ENCODE assay signal across 7 cellular contexts in genomic region chr1:55277377-55278130, GRCh38.
DNase-seq lines count a peak whose midpoint lies in the region; ATAC-seq and TF ChIP-seq lines count a peak whose summit lies in the region.

No MANE protein-coding gene starts in this region.

- peak; percentile 86 for TF ChIP-seq CTCF in astrocyte of the cerebellum (IDR thresholded peaks at IDR 0.05; ENCODE audit: low read depth, low read length, missing control alignments)
- peak; percentile 72 to 92 (median 83) for TF ChIP-seq CTCF in spleen (IDR thresholded peaks at IDR 0.05 in 8 of 11, conservative IDR thresholded peaks at IDR 0.05 in 3 of 11)

- no peaks in the 10 kb centered on the region for H3K27me3 ChIP-seq in spleen (replicated peaks in 1 of 7)

- TF ChIP-seq POLR2A in spleen (IDR thresholded peaks at IDR 0.05): no peak

- peaks cover 0 to 29% (median 21%) of the 10 kb centered on the region in 6 donors for H3K4me1 ChIP-seq in spleen

- in situ Hi-C loops in astrocyte of the cerebellum (cut with HindIII; ENCODE audit: low sequenced_read_pairs): no loop called here

- H3K36me3 ChIP-seq in spleen: no peaks in the 10 kb centered on the region

- peak; percentile 69 for DNase-seq in NCI-H146 (lab: John Stamatoyannopoulos, UW)
- DNase-seq in T-helper 9 cell: peak; percentile 69
- DNase-seq in astrocyte of the cerebellum (ENCODE audit: low read depth): peak; percentile 48
- peak; percentile 76 for DNase-seq in iPS DF 19.7 (ENCODE audit: low read depth, low spot score)
- DNase-seq in spleen: peak; percentile 91

- WGBS in spleen, 5 donors: 24 to 31% (median 27%) methylated on average over 9 to 15 of the region's 15 CpGs

- H3K9me3 ChIP-seq in spleen: no peaks in the 10 kb centered on the region

- ATAC-seq in GM18498 (IDR thresholded peaks at IDR 0.05; ENCODE audit: unreplicated experiment) (peak; percentile 91), HG02884 (IDR thresholded peaks at IDR 0.05; ENCODE audit: unreplicated experiment) (peak; percentile 88)

- H3K27ac ChIP-seq in spleen: peak overlapping the region in 4 of 8 donors; percentile 3 to 58 (median 30)

- H3K4me3 ChIP-seq in astrocyte of the cerebellum (ENCODE audit: low read depth, low read length) (no peak overlapping the region), spleen (peak overlapping the region in 1 of 8 donors; percentile 25)

- intact Hi-C loops in spleen (cut with DNase I; ENCODE audit: low total_unique reads): loop anchor here (5.0 kb wide), 1 partner anchor 135 kb away; no protein-coding TSS in a partner anchor
